In the genomic region with DNA sequence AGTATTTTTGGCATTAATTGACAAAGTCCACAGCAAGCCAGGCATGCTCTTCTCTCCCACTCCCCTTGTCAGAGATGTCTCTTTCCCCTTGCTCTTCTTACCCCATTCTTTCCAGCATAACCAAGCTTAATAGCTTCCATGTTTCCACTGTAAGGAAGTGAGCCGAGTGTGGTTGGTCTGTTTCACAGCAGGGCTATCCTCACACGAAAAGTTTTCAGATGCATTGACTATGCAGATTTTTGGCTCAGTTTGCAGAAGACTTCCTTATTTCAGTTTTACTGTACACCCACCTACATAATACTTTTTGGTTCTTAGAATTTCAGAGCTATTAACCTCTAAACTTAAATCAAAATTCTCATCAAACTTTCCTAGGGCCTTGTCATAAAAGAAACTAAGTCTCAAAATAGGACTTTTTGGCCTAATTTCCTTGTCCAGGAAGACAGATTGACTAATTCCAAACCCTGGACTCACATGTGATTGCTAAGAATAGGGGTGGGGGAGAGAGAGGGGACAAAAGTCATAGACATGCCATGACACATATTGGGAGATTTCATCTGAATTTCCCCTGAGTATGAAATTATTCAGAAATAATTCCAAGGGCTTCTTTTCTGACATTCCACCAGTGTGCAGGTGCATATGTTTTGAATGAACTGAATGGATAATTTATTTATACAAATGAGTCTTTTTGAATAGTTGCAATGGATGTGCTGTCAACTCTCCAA, we compare ENCODE assay signal across 12 cellular contexts. TPM values are rescaled to one million over a fixed set of nuclear protein-coding genes. Genes with fewer than 3 reads are reported as not detected.
DNase-seq lines count a peak whose midpoint lies in the region; ATAC-seq and TF ChIP-seq lines count a peak whose summit lies in the region.
"Had no signal": no experiment of that assay in that cellular context is flagged by ENCODE, and none has a peak within 500 bp of the region (broad histone marks: within the 10 kb centered on the region; RNA-seq: fewer than 3 reads in every experiment).

No MANE protein-coding gene starts in this region.

- H3K36me3 Mint-ChIP-seq in activated CD4-positive, alpha-beta memory T cell treated with anti-CD3 and anti-CD28 coated beads, Interleukin-2, amount 10 ng/mL, durations not matched to agents 7 days and 5 days (ENCODE audit: low read depth) = no peaks in the 10 kb centered on the region

- H3K4me1 Mint-ChIP-seq in activated CD4-positive, alpha-beta memory T cell treated with anti-CD3 and anti-CD28 coated beads, Interleukin-2, amount 10 ng/mL, durations not matched to agents 7 days and 5 days = peaks cover 15% of the 10 kb centered on the region

- H3K27ac ChIP-seq in left ventricle myocardium inferior (replicated peaks) (peak overlapping the region; percentile 68), right atrium auricular region (peak overlapping the region in 1 of 2 donors; percentile 59), subcutaneous abdominal adipose tissue (ENCODE audit: low read depth, low read length) (peak overlapping the region; percentile 88)

- no peak overlapping the region for H3K4me3 ChIP-seq in left ventricle myocardium inferior
- no peak overlapping the region for H3K4me3 ChIP-seq in right atrium auricular region
- H3K4me3 ChIP-seq in subcutaneous abdominal adipose tissue (ENCODE audit: low read depth in 1 of 5, low read length in 5 of 5) = no peak overlapping the region
- H3K4me3 ChIP-seq: HAP-1 had no signal

- intact Hi-C loops in left ventricle myocardium inferior (cut with micrococcal nuclease) = no loop called here

- peaks cover 40% of the 10 kb centered on the region for H3K4me1 ChIP-seq in left ventricle myocardium inferior
- peaks cover 0 to 35% of the 10 kb centered on the region in 2 donors for H3K4me1 ChIP-seq in right atrium auricular region
- peaks cover 0 to 30% (median 23%) of the 10 kb centered on the region in 5 donors for H3K4me1 ChIP-seq in subcutaneous abdominal adipose tissue (ENCODE audit: control insufficient read depth in 5 of 5, insufficient read depth in 5 of 5, low read length in 5 of 5)

- H3K9me3 ChIP-seq in left ventricle myocardium inferior (replicated peaks) (no peaks in the 10 kb centered on the region), right atrium auricular region (no peaks in the 10 kb centered on the region), subcutaneous abdominal adipose tissue (ENCODE audit: control insufficient read depth in 5 of 5, low read length in 5 of 5) (no peaks in the 10 kb centered on the region)
- H3K9me3 ChIP-seq: HAP-1 had no signal

- H3K9ac ChIP-seq in subcutaneous abdominal adipose tissue (ENCODE audit: low read length in 5 of 5) = peak overlapping the region in 2 of 5 donors; percentile 8 to 54

- POLR2A ChIA-PET in activated CD4-positive, alpha-beta memory T cell treated with anti-CD3 and anti-CD28 coated beads, Interleukin-2, amount 10 ng/mL, durations not matched to agents 7 days and 5 days (lab: Charles Lee) = interaction anchor here (0.9 kb wide), 1 partner anchor 10 kb away, joined by 4 read pairs; no protein-coding TSS in a partner anchor

- DNase-seq in left ventricle myocardium inferior = no peak
- no peak for DNase-seq in right atrium auricular region (ENCODE audit: low spot score)
- peak; percentile 63 to 76 for DNase-seq in Kasumi-1 (lab: John Stamatoyannopoulos, UW)
- DNase-seq in activated CD4-positive, alpha-beta memory T cell treated with anti-CD3 and anti-CD28 coated beads, Interleukin-2, amount 10 ng/mL, durations not matched to agents 7 days and 5 days = no peak
- no peak for DNase-seq in NK-92 (lab: John Stamatoyannopoulos, UW; ENCODE audit: unreplicated experiment)
- DNase-seq in effector CD4-positive, alpha-beta T cell = no peak
- DNase-seq: activated CD4-positive, CD25-positive, alpha-beta regulatory T cell treated with anti-CD3 and anti-CD28 coated beads, Interleukin-2, amount 50 U/mL, for 72 hours; NCI-H187 had no signal

- no peak overlapping the region for H3K27ac Mint-ChIP-seq in activated CD4-positive, alpha-beta memory T cell treated with anti-CD3 and anti-CD28 coated beads, Interleukin-2, amount 10 ng/mL, durations not matched to agents 7 days and 5 days
- H3K27ac Mint-ChIP-seq: progenitor cell of endocrine pancreas had no signal

- CTCF ChIA-PET in activated CD4-positive, alpha-beta memory T cell treated with anti-CD3 and anti-CD28 coated beads, Interleukin-2, amount 10 ng/mL, durations not matched to agents 7 days and 5 days (lab: Charles Lee) = interaction anchor here (1.6 kb wide), 1 partner anchor 11 kb away, joined by 3 read pairs; no protein-coding TSS in a partner anchor

- ATAC-seq in HG02610 (IDR thresholded peaks at IDR 0.05; ENCODE audit: unreplicated experiment) = peak; percentile 86

- H3K27me3 ChIP-seq in left ventricle myocardium inferior (ENCODE audit: low read depth) (no peaks in the 10 kb centered on the region), right atrium auricular region (no peaks in the 10 kb centered on the region), subcutaneous abdominal adipose tissue (ENCODE audit: control insufficient read depth in 5 of 5, insufficient read depth in 4 of 5, low read length in 5 of 5) (no peaks in the 10 kb centered on the region)

- no peaks in the 10 kb centered on the region for H3K9me3 Mint-ChIP-seq in activated CD4-positive, alpha-beta memory T cell treated with anti-CD3 and anti-CD28 coated beads, Interleukin-2, amount 10 ng/mL, durations not matched to agents 7 days and 5 days

- no peak for TF ChIP-seq CTCF in left ventricle myocardium inferior (IDR thresholded peaks at IDR 0.05; ENCODE audit: borderline replicate concordance)
- TF ChIP-seq CTCF in right atrium auricular region (IDR thresholded peaks at IDR 0.05) = no peak

- H3K27me3 Mint-ChIP-seq in activated CD4-positive, alpha-beta memory T cell treated with anti-CD3 and anti-CD28 coated beads, Interleukin-2, amount 10 ng/mL, durations not matched to agents 7 days and 5 days = peaks cover 36% of the 10 kb centered on the region
- H3K27me3 Mint-ChIP-seq: progenitor cell of endocrine pancreas had no signal

- H3K36me3 ChIP-seq in left ventricle myocardium inferior (no peaks in the 10 kb centered on the region), right atrium auricular region (no peaks in the 10 kb centered on the region), subcutaneous abdominal adipose tissue (ENCODE audit: control insufficient read depth in 5 of 5, insufficient read depth in 5 of 5, low read length in 5 of 5) (no peaks in the 10 kb centered on the region)
- H3K36me3 ChIP-seq: HAP-1 had no signal

- no peak overlapping the region for H3K4me3 Mint-ChIP-seq in activated CD4-positive, alpha-beta memory T cell treated with anti-CD3 and anti-CD28 coated beads, Interleukin-2, amount 10 ng/mL, durations not matched to agents 7 days and 5 days

RNA-seq across cellular contexts. Expression of a gene that starts 7.3 kb away (rescaled TPM):
- total RNA-seq in left ventricle myocardium inferior (1.6 TPM), right atrium auricular region (under 1 TPM in 1 of 2 donors, not detected in 1; 0.78 TPM)
- total RNA-seq in activated CD4-positive, alpha-beta memory T cell treated with anti-CD3 and anti-CD28 coated beads, Interleukin-2, amount 10 ng/mL, durations not matched to agents 7 days and 5 days = not detected

Comparison
In these comparisons a context has a peak if more than half of its experiments do, and no peak if none do; other contexts are left out.
1. DNase-seq: peak in Kasumi-1 (2 of 2); none in left ventricle myocardium inferior (single experiment), right atrium auricular region (single experiment), activated CD4-positive, alpha-beta memory T cell treated with anti-CD3 and anti-CD28 coated beads, Interleukin-2, amount 10 ng/mL, durations not matched to agents 7 days and 5 days (single experiment), NK-92 (single experiment) and effector CD4-positive, alpha-beta T cell (single experiment).